In the genomic region with DNA sequence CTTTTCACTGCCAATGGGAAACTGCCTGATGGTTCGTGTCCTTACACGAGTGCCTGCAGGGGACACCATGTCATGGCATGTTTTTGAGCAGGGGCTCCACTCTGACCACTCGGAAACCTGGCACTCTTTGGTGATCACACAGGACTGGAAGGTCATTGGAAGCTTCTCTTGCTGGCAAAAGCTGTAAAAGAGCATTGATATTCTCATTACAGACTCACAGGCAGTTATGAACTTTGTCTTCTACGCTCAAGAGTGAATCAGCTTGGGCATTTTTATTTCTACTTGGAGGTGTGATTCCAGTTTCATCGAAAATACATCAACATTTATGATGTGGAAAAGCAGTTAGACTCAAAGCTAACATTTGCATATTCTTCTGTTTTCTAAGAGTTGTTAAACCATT, we compare ENCODE assay signal across 26 cellular contexts.
"Had no signal": no experiment of that assay in that cellular context is flagged by ENCODE, and none has a peak within 500 bp of the region (broad histone marks: within the 10 kb centered on the region; RNA-seq: fewer than 3 reads in every experiment).

No MANE protein-coding gene starts in this region.

- H3K36me3 ChIP-seq: cardiac muscle cell had no signal

- H2AFZ ChIP-seq: PC-9 had no signal

- FAIRE-seq: astrocyte, K562, TTC549 had no signal

- H3K27ac ChIP-seq: cardiac muscle cell, PC-9, SK-N-MC had no signal

- DNase-seq: activated CD4-positive, alpha-beta T cell treated with anti-CD3 and anti-CD28 coated beads for 4 hours; activated CD8-positive, alpha-beta memory T cell treated with anti-CD3 and anti-CD28 coated beads, Interleukin-2, amount 50 U/mL, for 48 hours; activated CD8-positive, alpha-beta T cell treated with anti-CD3 and anti-CD28 coated beads, Interleukin-2, amount 10 ng/mL, durations not matched to agents 7 days and 5 days; activated effector memory CD4-positive, alpha-beta T cell treated with anti-CD3 and anti-CD28 coated beads, Interleukin-2, amount 50 U/mL, for 16 hours; activated naive CD4-positive, alpha-beta T cell treated with Interleukin-2 at 50 U/mL for 16 hours; activated T-cell treated with anti-CD3 and anti-CD28 coated beads, Interleukin-2, amount 50 U/mL, for 1 hour; amygdala; Karpas-422; NCI-H1105 treated with DMSO at 0.1 percent for 48 hours; NCI-H146; NCI-H187 treated with DMSO at 0.1 percent for 48 hours; NCI-H2081 treated with DMSO at 0.1 percent for 48 hours; NCI-H446; NCI-H524; PC-9; RPMI8226; T-cell; T-helper 2 cell; T1000 had no signal

- H3K4me3 ChIP-seq: cardiac muscle cell, K562, PC-9, SK-N-MC had no signal

- H3K27me3 ChIP-seq: cardiac muscle cell had no signal

- ATAC-seq: activated CD4-positive, CD25-positive, alpha-beta regulatory T cell treated with anti-CD3 and anti-CD28 coated beads, Interleukin-2, amount 50 U/mL, for 24 hours; activated CD8-positive, alpha-beta T cell treated with anti-CD3 and anti-CD28 coated beads, Interleukin-2, amount 10 ng/mL, durations not matched to agents 7 days and 5 days; K562; Right ventricle myocardium inferior; T-cell had no signal

- H3K4me2 ChIP-seq: PC-9 had no signal
